In genomic region chr14:31969841-31970240, GRCh38 we compare ENCODE assay signal across 22 cellular contexts.
DNase-seq lines count a peak whose midpoint lies in the region; ATAC-seq, FAIRE-seq and TF ChIP-seq lines count a peak whose summit lies in the region.
"Had no signal": no experiment of that assay in that cellular context is flagged by ENCODE, and none has a peak within 500 bp of the region (broad histone marks: within the 10 kb centered on the region; RNA-seq: fewer than 3 reads in every experiment).

No MANE protein-coding gene starts in this region.

- no peak overlapping the region for H3K4me3 Mint-ChIP-seq in brain
- H3K4me3 Mint-ChIP-seq: B cell; CD4-positive, CD25-positive, alpha-beta regulatory T cell; GM23338 had no signal

- H3K4me1 ChIP-seq in SK-N-SH (ENCODE audit: control insufficient read depth in 1 of 2, insufficient read depth in 2 of 2, low read depth in 1 of 2, low read length in 1 of 2) (peaks cover 13 to 15% of the 10 kb centered on the region in 2 experiments), vagina (peaks cover 45% of the 10 kb centered on the region), small intestine (ENCODE audit: control insufficient read depth in 2 of 2, insufficient read depth in 1 of 2, low read depth in 1 of 2, low read length in 1 of 2) (peaks cover 2 to 16% of the 10 kb centered on the region in 2 donors)

- intact Hi-C loops in vagina (cut with DNase I): loop anchor here (10.0 kb wide), 1 partner anchor 105 kb away; the partner anchor contains the start of gene ARHGAP5

- H3K9me2 ChIP-seq in SK-N-SH: no peaks in the 10 kb centered on the region

- no peaks in the 10 kb centered on the region for H3F3A ChIP-seq in SK-N-SH (replicated peaks; ENCODE audit: insufficient read depth)

- peaks cover 35% of the 10 kb centered on the region for H3K4me1 Mint-ChIP-seq in brain
- H3K4me1 Mint-ChIP-seq: GM23338 had no signal

- H3K9me3 Mint-ChIP-seq in brain: peaks cover 12 to 50% (median 20%) of the 10 kb centered on the region in 5 experiments

- H3K4me3 ChIP-seq in SK-N-SH (ENCODE audit: low read depth in 2 of 2, low read length in 1 of 2) (no peak overlapping the region), vagina (no peak overlapping the region), small intestine (ENCODE audit: low read depth in 1 of 2, low read length in 2 of 2) (no peak overlapping the region)
- H3K4me3 ChIP-seq: GM23338 had no signal

- H3K9ac ChIP-seq in SK-N-SH: no peak overlapping the region

- H3K27me3 Mint-ChIP-seq in brain: peaks cover 4% of the 10 kb centered on the region
- H3K27me3 Mint-ChIP-seq: B cell; CD4-positive, CD25-positive, alpha-beta regulatory T cell had no signal

- H3K36me3 ChIP-seq in SK-N-SH (replicated peaks in 1 of 2; ENCODE audit: control insufficient read depth in 1 of 2, insufficient read depth in 2 of 2, low read length in 1 of 2) (no peaks in the 10 kb centered on the region), vagina (no peaks in the 10 kb centered on the region), small intestine (ENCODE audit: control insufficient read depth in 2 of 2, insufficient read depth in 2 of 2, low read length in 2 of 2) (no peaks in the 10 kb centered on the region)

- CTCF ChIA-PET in SK-N-SH (lab: Yijun Ruan, JAX): interaction anchor here (1.0 to 1.7 kb wide), 2 partner anchors 15 to 591 kb away, joined by 4 to 5 read pairs; no protein-coding TSS in a partner anchor

- no peak for ATAC-seq in SK-N-SH treated with all-trans-retinoic acid at 6 μM for 48 hours
- ATAC-seq: GM23338, PC-3 had no signal

- H3K79me2 ChIP-seq in SK-N-SH (ENCODE audit: insufficient read depth): no peaks in the 10 kb centered on the region

- no peak for TF ChIP-seq RAD21 in SK-N-SH (IDR thresholded peaks at IDR 0.05; ENCODE audit: low read length)

- H3K27ac ChIP-seq in SK-N-SH (ENCODE audit: low read depth in 2 of 2, low read length in 1 of 2) (peak overlapping the region; percentile 47 to 66; a peak in 3 of 4 replicates), vagina (peak overlapping the region; percentile 2), small intestine (ENCODE audit: low read depth in 1 of 2, low read length in 1 of 2) (no peak overlapping the region)

- peak overlapping the region in 4 of 5 experiments; percentile 7 to 59 (median 28) for H3K27ac Mint-ChIP-seq in brain
- H3K27ac Mint-ChIP-seq: B cell, GM23338 had no signal

- H3K36me3 Mint-ChIP-seq in brain: no peaks in the 10 kb centered on the region
- H3K36me3 Mint-ChIP-seq: CD4-positive, CD25-positive, alpha-beta regulatory T cell had no signal

- POLR2A ChIA-PET in SK-N-SH (lab: Yijun Ruan, JAX): no interaction called here

- no peak overlapping the region for H2AFZ ChIP-seq in SK-N-SH (ENCODE audit: low read depth)
- H2AFZ ChIP-seq: GM23338 had no signal

- 94% methylated on average over 2 of the region's 2 CpGs for WGBS in SK-N-SH (ENCODE audit: low lambda C conversion rate)
- WGBS in small intestine, 3 donors: 60 to 74% (median 71%) methylated on average over 2 of the region's 2 CpGs

- TF ChIP-seq EP300 in SK-N-SH (IDR thresholded peaks at IDR 0.05; ENCODE audit: borderline replicate concordance in 1 of 2, low read depth in 1 of 2, low read length in 1 of 2): no peak

- 0 out of 2 replicates have a peak, but pooled peaks cover 3% of the 10 kb centered on the region for H3K9me3 ChIP-seq in SK-N-SH
- H3K9me3 ChIP-seq in vagina: no peaks in the 10 kb centered on the region
- no peaks in the 10 kb centered on the region for H3K9me3 ChIP-seq in small intestine (ENCODE audit: control insufficient read depth, low read depth)

- no peak for TF ChIP-seq POLR2A in vagina (IDR thresholded peaks at IDR 0.05)

- no peak for FAIRE-seq in small intestine (lab: Jason Lieb, UNC)

- TF ChIP-seq CTCF in SK-N-SH (IDR thresholded peaks at IDR 0.05): no peak
- no peak for TF ChIP-seq CTCF in brain (conservative IDR thresholded peaks at IDR 0.05)
- TF ChIP-seq CTCF in vagina (IDR thresholded peaks at IDR 0.05): no peak

- H3K27me3 ChIP-seq in SK-N-SH (ENCODE audit: insufficient read depth) (no peaks in the 10 kb centered on the region), vagina (no peaks in the 10 kb centered on the region), small intestine (ENCODE audit: control insufficient read depth in 2 of 2, insufficient read depth in 2 of 2, low read length in 2 of 2) (no peaks in the 10 kb centered on the region)

- no peak for DNase-seq in SK-N-SH
- DNase-seq in middle frontal gyrus (ENCODE audit: extremely low spot score, low spot score): peak; percentile 20
- no peak for DNase-seq in vagina (ENCODE audit: extremely low spot score in 2 of 2)
- no peak for DNase-seq in NCI-H1694 (lab: John Stamatoyannopoulos, UW)
- DNase-seq in small intestine: no peak
- DNase-seq in NK-92 (lab: John Stamatoyannopoulos, UW; ENCODE audit: unreplicated experiment): no peak
- DNase-seq: 8988T; CD4-positive, CD25-positive, alpha-beta regulatory T cell; COR-L47; DMS153; GDM1; HCEC 1CT; NCI-H1694 treated with DMSO at 0.1 percent for 48 hours; NCI-H2227 treated with DMSO at 0.1 percent for 48 hours; NCI-H524 treated with DMSO at 0.1 percent for 48 hours; PC-3; RPMI8226; SHP77 treated with DMSO at 0.1 percent for 48 hours had no signal

- H3K4me2 ChIP-seq in SK-N-SH: peak overlapping the region; percentile 51
- H3K4me2 ChIP-seq: GM23338 had no signal

- no peaks in the 10 kb centered on the region for H4K20me1 ChIP-seq in SK-N-SH (ENCODE audit: insufficient read depth)

TF ChIP-seq in SK-N-SH, 30 proteins besides CTCF, POLR2A, EP300 and RAD21:
- TF ChIP-seq CHD2 (IDR thresholded peaks at IDR 0.05; ENCODE audit: low read length, partially characterized antibody) (no peak), SIN3A (IDR thresholded peaks at IDR 0.05; ENCODE audit: borderline replicate concordance, low read depth, low read length) (no peak)

TF ChIP-seq in SK-N-SH treated with all-trans-retinoic acid at 6 μM for 48 hours, 23 proteins besides CTCF, POLR2A, EP300 and RAD21:
- TF ChIP-seq POU6F1 (CRISPR knock-in tag; IDR thresholded peaks at IDR 0.05; ENCODE audit: borderline replicate concordance, low read depth) (no peak), ZNF565 (CRISPR knock-in tag; conservative IDR thresholded peaks at IDR 0.05; ENCODE audit: low read depth) (no peak), ESRRG (CRISPR knock-in tag; IDR thresholded peaks at IDR 0.05) (no peak), PPARA (CRISPR knock-in tag; IDR thresholded peaks at IDR 0.05; ENCODE audit: borderline replicate concordance) (no peak), BACH2 (CRISPR knock-in tag; IDR thresholded peaks at IDR 0.05; ENCODE audit: borderline replicate concordance) (no peak), ARNTL (CRISPR knock-in tag; IDR thresholded peaks at IDR 0.05; ENCODE audit: borderline replicate concordance, low read depth) (no peak), ZC3H10 (CRISPR knock-in tag; IDR thresholded peaks at IDR 0.05) (no peak), ZNF70 (CRISPR knock-in tag; IDR thresholded peaks at IDR 0.05) (no peak), GLIS3 (CRISPR knock-in tag; IDR thresholded peaks at IDR 0.05) (no peak), SNAI2 (CRISPR knock-in tag; IDR thresholded peaks at IDR 0.05) (no peak), ZFP3 (CRISPR knock-in tag; IDR thresholded peaks at IDR 0.05) (no peak), RARB (CRISPR knock-in tag; IDR thresholded peaks at IDR 0.05) (no peak), CSDC2 (CRISPR knock-in tag; IDR thresholded peaks at IDR 0.05) (no peak)
- TF ChIP-seq, protein P1, sequence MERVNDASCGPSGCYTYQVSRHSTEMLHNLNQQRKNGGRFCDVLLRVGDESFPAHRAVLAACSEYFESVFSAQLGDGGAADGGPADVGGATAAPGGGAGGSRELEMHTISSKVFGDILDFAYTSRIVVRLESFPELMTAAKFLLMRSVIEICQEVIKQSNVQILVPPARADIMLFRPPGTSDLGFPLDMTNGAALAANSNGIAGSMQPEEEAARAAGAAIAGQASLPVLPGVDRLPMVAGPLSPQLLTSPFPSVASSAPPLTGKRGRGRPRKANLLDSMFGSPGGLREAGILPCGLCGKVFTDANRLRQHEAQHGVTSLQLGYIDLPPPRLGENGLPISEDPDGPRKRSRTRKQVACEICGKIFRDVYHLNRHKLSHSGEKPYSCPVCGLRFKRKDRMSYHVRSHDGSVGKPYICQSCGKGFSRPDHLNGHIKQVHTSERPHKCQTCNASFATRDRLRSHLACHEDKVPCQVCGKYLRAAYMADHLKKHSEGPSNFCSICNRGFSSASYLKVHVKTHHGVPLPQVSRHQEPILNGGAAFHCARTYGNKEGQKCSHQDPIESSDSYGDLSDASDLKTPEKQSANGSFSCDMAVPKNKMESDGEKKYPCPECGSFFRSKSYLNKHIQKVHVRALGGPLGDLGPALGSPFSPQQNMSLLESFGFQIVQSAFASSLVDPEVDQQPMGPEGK (CRISPR knock-in tag; IDR thresholded peaks at IDR 0.05; ENCODE audit: borderline replicate concordance): no peak

Comparison
In these comparisons a context has a peak if more than half of its experiments do, and no peak if none do; other contexts are left out.
1. H3K27ac ChIP-seq: peak in SK-N-SH (2 of 2) and vagina (single experiment); none in small intestine (0 of 2).